Comparison of ENCODE assay signal across 13 cellular contexts in genomic region chr16:86590501-86591144, GRCh38. TPM values are rescaled to one million over a fixed set of nuclear protein-coding genes. Genes with fewer than 3 reads are reported as not detected.
A peak's percentile ranks its signal among the peaks of the same experiment; 100 is the strongest.
DNase-seq lines count a peak whose midpoint lies in the region; ATAC-seq, FAIRE-seq and TF ChIP-seq lines count a peak whose summit lies in the region.
"Had no signal": no experiment of that assay in that cellular context is flagged by ENCODE, and none has a peak within 500 bp of the region (broad histone marks: within the 10 kb centered on the region; RNA-seq: fewer than 3 reads in every experiment).

No MANE protein-coding gene starts in this region.

- no peak for ATAC-seq in HG02798 (IDR thresholded peaks at IDR 0.05; ENCODE audit: poor library complexity, unreplicated experiment)
- ATAC-seq: gastroesophageal sphincter, Right ventricle myocardium inferior had no signal

- POLR2A ChIA-PET in HEK293 (lab: Yijun Ruan, JAX): no interaction called here

- no peak for TF ChIP-seq POLR2A in H54 (IDR thresholded peaks at IDR 0.05; ENCODE audit: low read depth, low read length)

- CTCF ChIA-PET in HEK293 (lab: Yijun Ruan, JAX): interaction anchor here (0.6 to 1.5 kb wide), 6 partner anchors 15 to 554 kb away, joined by 3 to 5 read pairs (median 3); no protein-coding TSS in a partner anchor

- no peak for TF ChIP-seq CTCF in HEK293 (tag by site-specific recombination; IDR thresholded peaks at IDR 0.05)
- no peak for TF ChIP-seq CTCF in ascending aorta (IDR thresholded peaks at IDR 0.05)
- TF ChIP-seq CTCF in foreskin fibroblast (IDR thresholded peaks at IDR 0.05; ENCODE audit: low read depth, low read length): no peak

- no peaks in the 10 kb centered on the region for H3K9me3 ChIP-seq in HEK293 (ENCODE audit: control insufficient read depth, insufficient read depth, low read depth, low read length)
- H3K9me3 ChIP-seq in ascending aorta: no peaks in the 10 kb centered on the region
- H3K9me3 ChIP-seq: gastroesophageal sphincter had no signal

- DNase-seq in A172 (ENCODE audit: low spot score) (peak; percentile 86), ascending aorta (ENCODE audit: low spot score in 2 of 2) (peak in 1 of 2 donors; percentile 75), foreskin fibroblast (peak; percentile 74 to 87), SIG-M5 (lab: John Stamatoyannopoulos, UW) (no peak), H54 (ENCODE audit: insufficient read length, low spot score) (no peak)
- no peak for DNase-seq in activated CD4-positive, CD25-positive, alpha-beta regulatory T cell (lab: John Stamatoyannopoulos, UW)
- DNase-seq: NCI-H1105 treated with DMSO at 0.1 percent for 48 hours, NCI-H524 treated with DMSO at 0.1 percent for 48 hours, trophoblast cell had no signal

- H3K4me3 ChIP-seq in HEK293 (ENCODE audit: low read depth, low read length) (no peak overlapping the region), ascending aorta (no peak overlapping the region), foreskin fibroblast (ENCODE audit: low read depth in 1 of 2, low read length in 2 of 2) (no peak overlapping the region)
- H3K4me3 ChIP-seq: gastroesophageal sphincter had no signal

- intact Hi-C loops in ascending aorta (cut with DNase I): no loop called here

- H3K27ac ChIP-seq in HEK293 (ENCODE audit: extremely low read depth, low read depth, low read length) (no peak overlapping the region), ascending aorta (peak overlapping the region; percentile 91 to 99)
- H3K27ac ChIP-seq: gastroesophageal sphincter had no signal

- H3K36me3 ChIP-seq in HEK293 (ENCODE audit: control insufficient read depth in 2 of 2, insufficient read depth in 1 of 2, low read length in 2 of 2): no peaks in the 10 kb centered on the region
- H3K36me3 ChIP-seq in ascending aorta: no peaks in the 10 kb centered on the region
- H3K36me3 ChIP-seq: gastroesophageal sphincter had no signal

- H3K4me1 ChIP-seq in HEK293 (ENCODE audit: control insufficient read depth, insufficient read depth, low read length): no peaks in the 10 kb centered on the region
- H3K4me1 ChIP-seq in ascending aorta: peaks cover 12 to 75% of the 10 kb centered on the region in 2 donors

- H3K27me3 ChIP-seq in ascending aorta: no peaks in the 10 kb centered on the region

- FAIRE-seq in H54 (lab: Jason Lieb, UNC): no peak

TF ChIP-seq in HEK293, 187 proteins besides CTCF, POLR2A, EP300 and RAD21:
- TF ChIP-seq PRDM1 (tag by site-specific recombination; IDR thresholded peaks at IDR 0.05): peak; percentile 35; the same call in 1 of the 2 replicates
- TF ChIP-seq ZNF76 (tag by site-specific recombination; IDR thresholded peaks at IDR 0.05; ENCODE audit: borderline replicate concordance, low read depth): no peak

RNA-seq across cellular contexts. Expression of gene FOXL1, which starts 12.3 kb away (rescaled TPM):
- 4.6 and 7.6 TPM in 2 replicates for total RNA-seq in A172 (2014; rRNA removed; shearing (Covaris generic))
- total RNA-seq in ascending aorta: 35.7 TPM

RNA-seq across cellular contexts. Expression of gene FOXC2, which starts 24.0 kb away (rescaled TPM):
- total RNA-seq in A172 (2014; rRNA removed; shearing (Covaris generic)): 1.3 and 2.3 TPM in 2 replicates
- total RNA-seq in ascending aorta: 57.2 TPM

RNA-seq across cellular contexts. Expression of gene MTHFSD, which starts 35.6 kb away (rescaled TPM):
- total RNA-seq in A172 (2014; rRNA removed; shearing (Covaris generic)): 7.8 and 16.2 TPM in 2 replicates
- total RNA-seq in ascending aorta: 44.1 TPM

Comparison
In these comparisons a context has a peak if more than half of its experiments do, and no peak if none do; other contexts are left out.
1. DNase-seq: peak in A172 (single experiment) and foreskin fibroblast (2 of 2); none in SIG-M5 (single experiment), activated CD4-positive, CD25-positive, alpha-beta regulatory T cell (0 of 4) and H54 (single experiment).
2. RNA of gene FOXC2, which starts 24.0 kb away (total RNA-seq): 57.2 TPM in ascending aorta (single experiment); 1.3 to 2.3 TPM in A172; every median in the first group is over 10 times any median in the second.